Comparison of ENCODE assay signal across 8 cellular contexts in genomic region chr6:111591370-111591900, GRCh38. TPM values are rescaled to one million over a fixed set of nuclear protein-coding genes. Genes with fewer than 3 reads are reported as not detected.
A peak's percentile ranks its signal among the peaks of the same experiment; 100 is the strongest.
DNase-seq lines count a peak whose midpoint lies in the region; ATAC-seq lines count a peak whose summit lies in the region.

No MANE protein-coding gene starts in this region.

- no peaks in the 10 kb centered on the region for H3K9me3 Mint-ChIP-seq in activated CD4-positive, alpha-beta T cell treated with anti-CD3 and anti-CD28 coated beads, Interleukin-2, amount 10 ng/mL, durations not matched to agents 7 days and 5 days

- peaks cover 69% of the 10 kb centered on the region for H3F3A ChIP-seq in GM23248 (ENCODE audit: insufficient read depth)

- no peaks in the 10 kb centered on the region for H3K27me3 Mint-ChIP-seq in activated CD4-positive, alpha-beta T cell treated with anti-CD3 and anti-CD28 coated beads, Interleukin-2, amount 10 ng/mL, durations not matched to agents 7 days and 5 days

- H3K79me2 ChIP-seq in GM23248 (ENCODE audit: insufficient read depth): peaks cover 65% of the 10 kb centered on the region

- no peaks in the 10 kb centered on the region for H3K27me3 ChIP-seq in GM23248 (replicated peaks; ENCODE audit: insufficient read depth)
- H3K27me3 ChIP-seq in skeletal muscle tissue (ENCODE audit: control insufficient read depth in 3 of 3, insufficient read depth in 3 of 3, low read length in 3 of 3): no peaks in the 10 kb centered on the region

- no peak overlapping the region for H2AFZ ChIP-seq in GM23248

- H3K4me3 ChIP-seq in GM23248: peak overlapping the region; percentile 49
- peak overlapping the region in 2 of 3 donors; percentile 31 to 38 for H3K4me3 ChIP-seq in skeletal muscle tissue (ENCODE audit: low read length in 3 of 3)

- H4K20me1 ChIP-seq in GM23248 (ENCODE audit: insufficient read depth): no peaks in the 10 kb centered on the region

- H3K4me1 Mint-ChIP-seq in activated CD4-positive, alpha-beta T cell treated with anti-CD3 and anti-CD28 coated beads, Interleukin-2, amount 10 ng/mL, durations not matched to agents 7 days and 5 days: peaks cover 22% of the 10 kb centered on the region

- CTCF ChIA-PET in activated CD4-positive, alpha-beta T cell treated with anti-CD3 and anti-CD28 coated beads, Interleukin-2, amount 10 ng/mL, durations not matched to agents 7 days and 5 days (lab: Charles Lee): no interaction called here

- no peaks in the 10 kb centered on the region for H3K9me2 ChIP-seq in GM23248 (ENCODE audit: insufficient read depth)

- ATAC-seq in HG02642 (IDR thresholded peaks at IDR 0.05; ENCODE audit: poor library complexity, unreplicated experiment) (no peak), GM18520 (IDR thresholded peaks at IDR 0.05; ENCODE audit: unreplicated experiment) (no peak)

- in situ Hi-C loops in GM23248 (cut with MboI): no loop called here

- H3K9ac ChIP-seq in GM23248 (peak overlapping the region; percentile 90), skeletal muscle tissue (ENCODE audit: low read depth in 1 of 3, low read length in 3 of 3) (peak overlapping the region in 2 of 3 donors; percentile 34 to 57)

- WGBS in GM23248 (ENCODE audit: low coverage in 1 of 2, low lambda C conversion rate in 2 of 2, missing lambda C conversion rate in 2 of 2), 2 experiments: 2% methylated on average over 12 of the region's 12 CpGs

- H3K36me3 ChIP-seq in GM23248 (ENCODE audit: low read depth) (no peaks in the 10 kb centered on the region), skeletal muscle tissue (ENCODE audit: control insufficient read depth in 3 of 3, insufficient read depth in 3 of 3, low read length in 3 of 3) (no peaks in the 10 kb centered on the region)

- POLR2A ChIA-PET in activated CD4-positive, alpha-beta T cell treated with anti-CD3 and anti-CD28 coated beads, Interleukin-2, amount 10 ng/mL, durations not matched to agents 7 days and 5 days (lab: Charles Lee): no interaction called here

- H3K27ac ChIP-seq in GM23248 (peak overlapping the region; percentile 99), skeletal muscle tissue (ENCODE audit: low read depth, low read length) (peak overlapping the region; percentile 75)

- DNase-seq in GM23248 (peak; percentile 100), SK-N-DZ (ENCODE audit: low spot score) (peak; percentile 90), glomerular visceral epithelial cell (ENCODE audit: extremely low spot score) (peak; percentile 98), NCI-H1105 (lab: John Stamatoyannopoulos, UW) (no peak)
- DNase-seq in activated CD4-positive, alpha-beta T cell treated with anti-CD3 and anti-CD28 coated beads, Interleukin-2, amount 10 ng/mL, durations not matched to agents 7 days and 5 days: no peak

- H3K4me2 ChIP-seq in GM23248 (ENCODE audit: unreplicated experiment): peak overlapping the region; percentile 80

- H3K27ac Mint-ChIP-seq in activated CD4-positive, alpha-beta T cell treated with anti-CD3 and anti-CD28 coated beads, Interleukin-2, amount 10 ng/mL, durations not matched to agents 7 days and 5 days: no peak overlapping the region

- no peak overlapping the region for H3K4me3 Mint-ChIP-seq in activated CD4-positive, alpha-beta T cell treated with anti-CD3 and anti-CD28 coated beads, Interleukin-2, amount 10 ng/mL, durations not matched to agents 7 days and 5 days

- peaks cover 31% of the 10 kb centered on the region for H3K36me3 Mint-ChIP-seq in activated CD4-positive, alpha-beta T cell treated with anti-CD3 and anti-CD28 coated beads, Interleukin-2, amount 10 ng/mL, durations not matched to agents 7 days and 5 days (ENCODE audit: low read depth)

- H3K4me1 ChIP-seq in GM23248 (ENCODE audit: insufficient read depth) (peaks cover 61% of the 10 kb centered on the region), skeletal muscle tissue (ENCODE audit: control insufficient read depth in 3 of 3, insufficient read depth in 3 of 3, low read length in 3 of 3) (peaks cover 39 to 48% (median 40%) of the 10 kb centered on the region in 3 donors)

- no peaks in the 10 kb centered on the region for H3K9me3 ChIP-seq in GM23248 (ENCODE audit: low read depth)
- no peaks in the 10 kb centered on the region for H3K9me3 ChIP-seq in skeletal muscle tissue (ENCODE audit: control insufficient read depth in 3 of 3, low read length in 3 of 3)

RNA-seq across cellular contexts. Expression of gene TRAF3IP2, which starts 14.2 kb away (rescaled TPM):
- total RNA-seq in GM23248 (2014; rRNA removed; shearing (Covaris generic)): 28.7 and 40.2 TPM in 2 replicates
- 38.7 and 40.7 TPM in 2 replicates for polyA plus RNA-seq in GM23248 (2016; fragmentation: Nextera tagmentation; extraction: Ambion mirVana)
- polyA plus RNA-seq in SK-N-DZ (2014; cell fraction: cytosol; rRNA removed): 0.42 and 0.70 TPM in 2 replicates
- 1.4 TPM in 1 of 2 replicates, not detected in the other for polyA plus RNA-seq in SK-N-DZ (2014; cell fraction: nucleus; rRNA removed)
- 5.7 TPM for total RNA-seq in skeletal muscle tissue
- total RNA-seq in activated CD4-positive, alpha-beta T cell treated with anti-CD3 and anti-CD28 coated beads, Interleukin-2, amount 10 ng/mL, durations not matched to agents 7 days and 5 days: 10 to 100 TPM; 30.2 to 34.1 TPM

Comparison
In these comparisons a context has a peak if more than half of its experiments do, and no peak if none do; other contexts are left out.
1. DNase-seq: peak in GM23248 (single experiment), SK-N-DZ (single experiment) and glomerular visceral epithelial cell (single experiment); none in activated CD4-positive, alpha-beta T cell treated with anti-CD3 and anti-CD28 coated beads, Interleukin-2, amount 10 ng/mL, durations not matched to agents 7 days and 5 days (single experiment) and NCI-H1105 (single experiment).